ENCODE assay signal across 36 cellular contexts in the genomic region with DNA sequence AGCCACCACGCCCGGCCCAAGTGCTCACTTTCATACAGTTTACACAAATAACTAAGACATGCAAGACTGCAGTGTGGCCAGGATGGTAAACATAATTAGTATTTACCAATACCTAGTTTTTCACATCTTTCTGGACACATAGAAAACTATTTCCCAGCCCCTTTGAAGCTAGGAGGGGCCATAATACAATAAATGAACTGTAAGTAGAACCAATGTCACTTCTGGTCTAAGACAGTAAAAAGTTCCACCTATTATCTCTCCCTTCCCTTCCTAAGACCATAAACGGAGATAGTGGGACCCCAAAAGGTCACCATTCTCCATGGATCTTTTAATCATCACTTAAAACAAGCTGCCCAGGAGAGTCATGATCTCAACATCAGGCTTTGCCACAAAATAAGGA.
"Had no signal": no experiment of that assay in that cellular context is flagged by ENCODE, and none has a peak within 500 bp of the region (broad histone marks: within the 10 kb centered on the region; RNA-seq: fewer than 3 reads in every experiment).

No MANE protein-coding gene starts in this region.

- DNase-seq: activated effector memory CD4-positive, alpha-beta T cell treated with anti-CD3 and anti-CD28 coated beads, Interleukin-2, amount 50 U/mL, for 16 hours; activated effector memory CD4-positive, alpha-beta T cell treated with Interleukin-2 at 50 U/mL for 16 hours; activated gamma-delta T cell; activated gamma-delta T cell treated with Interleukin-2 at 50 U/mL for 16 hours; activated naive CD4-positive, alpha-beta T cell; activated naive CD4-positive, alpha-beta T cell treated with anti-CD3 and anti-CD28 coated beads for 36 hours; activated naive CD4-positive, alpha-beta T cell treated with anti-CD3 and anti-CD28 coated beads, Interleukin-2, amount 10 ng/mL, durations not matched to agents 7 days and 5 days; activated naive CD4-positive, alpha-beta T cell treated with anti-CD3 and anti-CD28 coated beads, Interleukin-2, amount 50 U/mL, for 16 hours; activated naive CD8-positive, alpha-beta T cell treated with anti-CD3 and anti-CD28 coated beads for 36 hours; activated naive CD8-positive, alpha-beta T cell treated with anti-CD3 and anti-CD28 coated beads, Interleukin-2, amount 10 ng/mL, durations not matched to agents 7 days and 5 days; activated naive CD8-positive, alpha-beta T cell treated with anti-CD3 and anti-CD28 coated beads, Interleukin-2, amount 50 U/mL, for 24 hours; activated T-cell treated with anti-CD3 and anti-CD28 coated beads for 4 hours; activated T-cell treated with anti-CD3 and anti-CD28 coated beads, Interleukin-2, amount 50 U/mL, for 1 hour; activated T-cell treated with anti-CD3 and anti-CD28 coated beads, Interleukin-2, amount 50 U/mL, for 24 hours; activated T-cell treated with anti-CD3 and anti-CD28 coated beads, Interleukin-2, amount 50 U/mL, for 4 hours; activated T-cell treated with anti-CD3 and anti-CD28 coated beads, Interleukin-2, amount 50 U/mL, for 48 hours; activated T-cell treated with anti-CD3 and anti-CD28 coated beads, Interleukin-2, amount 50 U/mL, for 72 hours; adrenal gland; amniotic stem cell; amygdala; anterior cingulate cortex; aorta; body of pancreas; brain microvascular endothelial cell; central memory CD4-positive, alpha-beta T cell; cerebellar nuclear complex had no signal

- H3K9me3 ChIP-seq: adrenal gland, ascending aorta, body of pancreas, breast epithelium had no signal

- H3K27me3 ChIP-seq: adrenal gland, ascending aorta, body of pancreas, brain microvascular endothelial cell, breast epithelium, cardiac muscle cell had no signal

- H3K27me3 Mint-ChIP-seq: activated naive CD4-positive, alpha-beta T cell treated with anti-CD3 and anti-CD28 coated beads, Interleukin-2, amount 10 ng/mL, durations not matched to agents 7 days and 5 days; activated naive CD8-positive, alpha-beta T cell; activated naive CD8-positive, alpha-beta T cell treated with anti-CD3 and anti-CD28 coated beads for 36 hours; activated naive CD8-positive, alpha-beta T cell treated with anti-CD3 and anti-CD28 coated beads, Interleukin-2, amount 10 ng/mL, durations not matched to agents 7 days and 5 days; activated naive CD8-positive, alpha-beta T cell treated with anti-CD3 and anti-CD28 coated beads, Interleukin-2, amount 50 U/mL, for 24 hours; activated T-cell treated with anti-CD3 and anti-CD28 coated beads, Interleukin-2, amount 50 U/mL, for 24 hours; activated T-helper 17 cell treated with anti-CD3 and anti-CD28 coated beads, Interleukin-2, amount 50 U/mL, for 72 hours; brain; central memory CD8-positive, alpha-beta T cell had no signal

- H3K4me3 Mint-ChIP-seq: activated naive CD4-positive, alpha-beta T cell treated with anti-CD3 and anti-CD28 coated beads for 36 hours; activated naive CD4-positive, alpha-beta T cell treated with anti-CD3 and anti-CD28 coated beads, Interleukin-2, amount 10 ng/mL, durations not matched to agents 7 days and 5 days; activated naive CD8-positive, alpha-beta T cell; activated naive CD8-positive, alpha-beta T cell treated with anti-CD3 and anti-CD28 coated beads for 36 hours; activated naive CD8-positive, alpha-beta T cell treated with anti-CD3 and anti-CD28 coated beads, Interleukin-2, amount 10 ng/mL, durations not matched to agents 7 days and 5 days; activated naive CD8-positive, alpha-beta T cell treated with anti-CD3 and anti-CD28 coated beads, Interleukin-2, amount 50 U/mL, for 24 hours; activated T-cell treated with anti-CD3 and anti-CD28 coated beads, Interleukin-2, amount 50 U/mL, for 24 hours; activated T-cell treated with anti-CD3 and anti-CD28 coated beads, Interleukin-2, amount 50 U/mL, for 4 hours; activated T-cell treated with anti-CD3 and anti-CD28 coated beads, Interleukin-2, amount 50 U/mL, for 72 hours; activated T-helper 1 cell treated with anti-CD3 and anti-CD28 coated beads, Interleukin-12 subunit alpha, Interleukin-12 subunit beta, Interleukin-2, Interleukin-4 antibody, amounts not matched to agents 30 ng/mL and 10 ng/mL and 1 ng/mL, durations not matched to agents 14 hours and 24 hours and 36 hours; activated T-helper 17 cell treated with anti-CD3 and anti-CD28 coated beads, Interleukin-2, amount 50 U/mL, for 72 hours; brain; central memory CD8-positive, alpha-beta T cell had no signal

- H3K9me3 Mint-ChIP-seq: activated naive CD4-positive, alpha-beta T cell treated with anti-CD3 and anti-CD28 coated beads for 36 hours; activated naive CD4-positive, alpha-beta T cell treated with anti-CD3 and anti-CD28 coated beads, Interleukin-2, amount 10 ng/mL, durations not matched to agents 7 days and 5 days; activated naive CD4-positive, alpha-beta T cell treated with anti-CD3 and anti-CD28 coated beads, Interleukin-2, amount 50 U/mL, for 72 hours; activated naive CD8-positive, alpha-beta T cell treated with anti-CD3 and anti-CD28 coated beads for 36 hours; activated naive CD8-positive, alpha-beta T cell treated with anti-CD3 and anti-CD28 coated beads, Interleukin-2, amount 10 ng/mL, durations not matched to agents 7 days and 5 days; activated naive CD8-positive, alpha-beta T cell treated with anti-CD3 and anti-CD28 coated beads, Interleukin-2, amount 50 U/mL, for 24 hours; activated T-cell treated with anti-CD3 and anti-CD28 coated beads, Interleukin-2, amount 50 U/mL, for 24 hours; activated T-cell treated with anti-CD3 and anti-CD28 coated beads, Interleukin-2, amount 50 U/mL, for 4 hours; activated T-cell treated with anti-CD3 and anti-CD28 coated beads, Interleukin-2, amount 50 U/mL, for 72 hours; activated T-helper 1 cell treated with anti-CD3 and anti-CD28 coated beads, Interleukin-12 subunit alpha, Interleukin-12 subunit beta, Interleukin-2, Interleukin-4 antibody, amounts not matched to agents 30 ng/mL and 10 ng/mL and 1 ng/mL, durations not matched to agents 14 hours and 24 hours and 36 hours; activated T-helper 17 cell treated with anti-CD3 and anti-CD28 coated beads, Interleukin-2, amount 50 U/mL, for 72 hours; activated T-helper 2 cell treated with anti-CD3 and anti-CD28 coated beads, Interferon-gamma antibody, Interleukin-2, Interleukin-4, amounts not matched to agents 10 μg/mL and 5 μg/mL and 100 μg/mL, durations not matched to agents 14 hours and 24 hours and 36 hours; brain; central memory CD8-positive, alpha-beta T cell had no signal

- ATAC-seq: activated naive CD4-positive, alpha-beta T cell treated with anti-CD3 and anti-CD28 coated beads, Interleukin-2, amount 50 U/mL, for 72 hours; activated naive CD8-positive, alpha-beta T cell treated with anti-CD3 and anti-CD28 coated beads, Interleukin-2, amount 50 U/mL, for 24 hours; activated T-cell treated with anti-CD3 and anti-CD28 coated beads, Interleukin-2, amount 50 U/mL, for 4 hours; activated T-cell treated with anti-CD3 and anti-CD28 coated beads, Interleukin-2, amount 50 U/mL, for 72 hours; activated T-helper 17 cell treated with anti-CD3 and anti-CD28 coated beads, Interleukin-2, amount 50 U/mL, for 72 hours; body of pancreas had no signal

- H3K27ac Mint-ChIP-seq: activated naive CD4-positive, alpha-beta T cell treated with anti-CD3 and anti-CD28 coated beads for 36 hours; activated naive CD4-positive, alpha-beta T cell treated with anti-CD3 and anti-CD28 coated beads, Interleukin-2, amount 10 ng/mL, durations not matched to agents 7 days and 5 days; activated naive CD8-positive, alpha-beta T cell; activated naive CD8-positive, alpha-beta T cell treated with anti-CD3 and anti-CD28 coated beads for 36 hours; activated naive CD8-positive, alpha-beta T cell treated with anti-CD3 and anti-CD28 coated beads, Interleukin-2, amount 10 ng/mL, durations not matched to agents 7 days and 5 days; activated naive CD8-positive, alpha-beta T cell treated with anti-CD3 and anti-CD28 coated beads, Interleukin-2, amount 50 U/mL, for 24 hours; activated T-cell treated with anti-CD3 and anti-CD28 coated beads, Interleukin-2, amount 50 U/mL, for 24 hours; activated T-cell treated with anti-CD3 and anti-CD28 coated beads, Interleukin-2, amount 50 U/mL, for 72 hours; activated T-helper 1 cell treated with anti-CD3 and anti-CD28 coated beads, Interleukin-12 subunit alpha, Interleukin-12 subunit beta, Interleukin-2, Interleukin-4 antibody, amounts not matched to agents 30 ng/mL and 10 ng/mL and 1 ng/mL, durations not matched to agents 14 hours and 24 hours and 36 hours; activated T-helper 17 cell treated with anti-CD3 and anti-CD28 coated beads, Interleukin-2, amount 50 U/mL, for 72 hours; activated T-helper 2 cell treated with anti-CD3 and anti-CD28 coated beads, Interferon-gamma antibody, Interleukin-2, Interleukin-4, amounts not matched to agents 10 μg/mL and 5 μg/mL and 100 μg/mL, durations not matched to agents 14 hours and 24 hours and 36 hours; brain had no signal

- H3K36me3 ChIP-seq: breast epithelium had no signal

- H3K4me3 ChIP-seq: adrenal gland, ascending aorta, body of pancreas, breast epithelium, cardiac muscle cell had no signal

- H3K27ac ChIP-seq: adrenal gland, ascending aorta, body of pancreas, brain microvascular endothelial cell, breast epithelium, cardiac muscle cell had no signal

- H3K4me1 Mint-ChIP-seq: activated naive CD8-positive, alpha-beta T cell treated with anti-CD3 and anti-CD28 coated beads, Interleukin-2, amount 10 ng/mL, durations not matched to agents 7 days and 5 days; brain had no signal

- H3K4me1 ChIP-seq: ascending aorta, body of pancreas, breast epithelium had no signal
